In genomic region chr21:34195365-34195764, GRCh38 we compare ENCODE assay signal across 21 cellular contexts.
"Had no signal": no experiment of that assay in that cellular context is flagged by ENCODE, and none has a peak within 500 bp of the region (broad histone marks: within the 10 kb centered on the region; RNA-seq: fewer than 3 reads in every experiment).

No MANE protein-coding gene starts in this region.

- H3K4me1 Mint-ChIP-seq: activated B cell treated with CpG ODN at 0.5 μM for 24 hours had no signal

- H3K27me3 Mint-ChIP-seq: activated B cell treated with CpG ODN at 0.5 μM for 24 hours; activated CD4-positive, alpha-beta memory T cell treated with anti-CD3 and anti-CD28 coated beads, Interleukin-2, amount 10 ng/mL, durations not matched to agents 7 days and 5 days; activated naive CD8-positive, alpha-beta T cell treated with anti-CD3 and anti-CD28 coated beads, Interleukin-2, amount 10 ng/mL, durations not matched to agents 7 days and 5 days; T-helper 17 cell had no signal

- H3K4me3 Mint-ChIP-seq: activated B cell treated with CpG ODN at 0.5 μM for 24 hours; activated CD4-positive, alpha-beta memory T cell treated with anti-CD3 and anti-CD28 coated beads, Interleukin-2, amount 10 ng/mL, durations not matched to agents 7 days and 5 days; activated naive CD8-positive, alpha-beta T cell treated with anti-CD3 and anti-CD28 coated beads, Interleukin-2, amount 10 ng/mL, durations not matched to agents 7 days and 5 days; T-helper 17 cell had no signal

- H3K27ac Mint-ChIP-seq: activated B cell treated with CpG ODN at 0.5 μM for 24 hours; activated CD4-positive, alpha-beta memory T cell treated with anti-CD3 and anti-CD28 coated beads, Interleukin-2, amount 10 ng/mL, durations not matched to agents 7 days and 5 days; activated naive CD8-positive, alpha-beta T cell treated with anti-CD3 and anti-CD28 coated beads, Interleukin-2, amount 10 ng/mL, durations not matched to agents 7 days and 5 days; T-helper 17 cell had no signal

- H3K9me3 Mint-ChIP-seq: activated CD4-positive, alpha-beta memory T cell treated with anti-CD3 and anti-CD28 coated beads, Interleukin-2, amount 10 ng/mL, durations not matched to agents 7 days and 5 days had no signal

- ATAC-seq: T-helper 17 cell had no signal

- DNase-seq: activated B cell treated with CpG ODN at 0.5 μM for 24 hours; activated CD4-positive, alpha-beta memory T cell treated with anti-CD3 and anti-CD28 coated beads, Interleukin-2, amount 10 ng/mL, durations not matched to agents 7 days and 5 days; activated CD4-positive, alpha-beta T cell treated with anti-CD3 and anti-CD28 coated beads for 1 hour; activated CD4-positive, alpha-beta T cell treated with anti-CD3 and anti-CD28 coated beads, Interleukin-2, amount 50 U/mL, for 1 hour; activated CD8-positive, alpha-beta memory T cell treated with anti-CD3 and anti-CD28 coated beads, Interleukin-2, amount 50 U/mL, for 48 hours; activated naive CD4-positive, alpha-beta T cell treated with anti-CD3 and anti-CD28 coated beads, Interleukin-2, amount 50 U/mL, for 16 hours; activated naive CD8-positive, alpha-beta T cell treated with anti-CD3 and anti-CD28 coated beads, Interleukin-2, amount 10 ng/mL, durations not matched to agents 7 days and 5 days; activated T-cell treated with anti-CD3 and anti-CD28 coated beads, Interleukin-2, amount 50 U/mL, for 1 hour; adrenal gland; anterior cingulate cortex; cerebellar nuclear complex; NCI-H1105 treated with DMSO at 0.1 percent for 48 hours; NCI-H146; NCI-H187 treated with DMSO at 0.1 percent for 48 hours; NCI-H2081 treated with DMSO at 0.1 percent for 48 hours; NCI-H446; NCI-H524; Peyer's patch; SHP77 treated with DMSO at 0.1 percent for 48 hours; T-helper 17 cell; T-helper 9 cell had no signal
